25 cellular contexts compared by ENCODE assay signal in genomic region chr19:40617961-40618360, GRCh38.
"Had no signal": no experiment of that assay in that cellular context is flagged by ENCODE, and none has a peak within 500 bp of the region (broad histone marks: within the 10 kb centered on the region; RNA-seq: fewer than 3 reads in every experiment).

No MANE protein-coding gene starts in this region.

- H3K4me3 Mint-ChIP-seq: dendritic cell treated with granulocyte-macrophage colony-stimulating factor and Interleukin-4, amounts not matched to agents 40 ng/mL and 50 ng/mL, for 4 days; endodermal cell; natural killer cell; stimulated activated effector memory CD8-positive, alpha-beta T cell treated with anti-CD3 and anti-CD28 coated beads, Interleukin-12 subunit alpha, Interleukin-12 subunit beta, amount 100 ng/mL, for 72 hours had no signal

- H3K4me1 ChIP-seq: colonic mucosa, psoas muscle had no signal

- H3K27ac Mint-ChIP-seq: dendritic cell treated with granulocyte-macrophage colony-stimulating factor and Interleukin-4, amounts not matched to agents 40 ng/mL and 50 ng/mL, for 4 days; endodermal cell; natural killer cell had no signal

- DNase-seq: colonic mucosa; effector CD8-positive, alpha-beta T cell; endodermal cell; foreskin melanocyte; glutamatergic neuron; heart right ventricle; hippocampal formation; left cardiac atrium; left ventricle myocardium superior; lower lobe of right lung; natural killer cell; occipital lobe; ovary; psoas muscle; sigmoid colon; stimulated activated CD4-positive, alpha-beta T cell treated with anti-CD3 and anti-CD28 coated beads, Interleukin-2, amount 100 ng/mL, for 24 hours; stimulated activated CD4-positive, alpha-beta T cell treated with anti-CD3 and anti-CD28 coated beads, Interleukin-4, amount 100 ng/mL, for 24 hours; stimulated activated naive CD4-positive, alpha-beta T cell treated with Interleukin-2 at 50 U/mL for 16 hours; upper lobe of left lung had no signal

- ATAC-seq: heart right ventricle; left cardiac atrium; left ventricle myocardium superior; lower lobe of right lung; natural killer cell; psoas muscle; right cardiac atrium; stimulated activated effector memory CD8-positive, alpha-beta T cell treated with anti-CD3 and anti-CD28 coated beads, Interleukin-12 subunit alpha, Interleukin-12 subunit beta, amount 100 ng/mL, for 72 hours had no signal

- H3K9me3 Mint-ChIP-seq: dendritic cell treated with granulocyte-macrophage colony-stimulating factor and Interleukin-4, amounts not matched to agents 40 ng/mL and 50 ng/mL, for 4 days; endodermal cell; natural killer cell; stimulated activated effector memory CD8-positive, alpha-beta T cell treated with anti-CD3 and anti-CD28 coated beads, Interleukin-12 subunit alpha, Interleukin-12 subunit beta, amount 100 ng/mL, for 72 hours had no signal

- H3K36me3 ChIP-seq: colonic mucosa, ovary had no signal

- H3K4me3 ChIP-seq: colonic mucosa, esophagus muscularis mucosa, heart right ventricle, lower lobe of right lung, ovary, psoas muscle, sigmoid colon, thoracic aorta, tibial nerve, upper lobe of left lung had no signal

- H3K27ac ChIP-seq: colonic mucosa, esophagus muscularis mucosa, lower lobe of right lung, ovary, psoas muscle, sigmoid colon, thoracic aorta, tibial nerve, upper lobe of left lung had no signal

- H3K9me3 ChIP-seq: colonic mucosa, esophagus muscularis mucosa, heart right ventricle, lower lobe of right lung, ovary, psoas muscle, sigmoid colon, thoracic aorta, tibial nerve, upper lobe of left lung had no signal
